Comparison of ENCODE assay signal across 12 cellular contexts in genomic region chr4:172362569-172362968, GRCh38.
DNase-seq lines count a peak whose midpoint lies in the region; TF ChIP-seq lines count a peak whose summit lies in the region.
"Had no signal": no experiment of that assay in that cellular context is flagged by ENCODE, and none has a peak within 500 bp of the region (broad histone marks: within the 10 kb centered on the region; RNA-seq: fewer than 3 reads in every experiment).

No MANE protein-coding gene starts in this region.

- TF ChIP-seq CTCF in GM13977 (IDR thresholded peaks at IDR 0.05; ENCODE audit: extremely low read depth, insufficient read depth, missing control alignments) = no peak

- DNase-seq in DMS53 (lab: John Stamatoyannopoulos, UW) (peak; percentile 2), DMS53 treated with DMSO at 0.1 percent for 48 hours (lab: John Stamatoyannopoulos, UW; ENCODE audit: unreplicated experiment) (no peak), LHCN-M2 (ENCODE audit: low read depth) (peak; percentile 12), myocyte (ENCODE audit: low read depth) (peak; percentile 4), GM13977 (ENCODE audit: low spot score) (no peak)
- DNase-seq: AML-193; Caco-2; Calu3; CD4-positive, alpha-beta T cell; CD8-positive, alpha-beta T cell; DMS79 treated with DMSO at 0.1 percent for 48 hours; GF-D8 had no signal

- in situ Hi-C loops in GM13977 (cut with MboI; ENCODE audit: low pct_unique_long_range_greater_than_20kb, low sequenced_read_pairs, unreplicated experiment) = no loop called here

Comparison
In these comparisons a context has a peak if more than half of its experiments do, and no peak if none do; other contexts are left out.
1. DNase-seq: peak in DMS53 (single experiment), LHCN-M2 (single experiment) and myocyte (single experiment); none in DMS53 treated with DMSO at 0.1 percent for 48 hours (single experiment) and GM13977 (single experiment).